Comparison of ENCODE assay signal across 10 cellular contexts in the genomic region with DNA sequence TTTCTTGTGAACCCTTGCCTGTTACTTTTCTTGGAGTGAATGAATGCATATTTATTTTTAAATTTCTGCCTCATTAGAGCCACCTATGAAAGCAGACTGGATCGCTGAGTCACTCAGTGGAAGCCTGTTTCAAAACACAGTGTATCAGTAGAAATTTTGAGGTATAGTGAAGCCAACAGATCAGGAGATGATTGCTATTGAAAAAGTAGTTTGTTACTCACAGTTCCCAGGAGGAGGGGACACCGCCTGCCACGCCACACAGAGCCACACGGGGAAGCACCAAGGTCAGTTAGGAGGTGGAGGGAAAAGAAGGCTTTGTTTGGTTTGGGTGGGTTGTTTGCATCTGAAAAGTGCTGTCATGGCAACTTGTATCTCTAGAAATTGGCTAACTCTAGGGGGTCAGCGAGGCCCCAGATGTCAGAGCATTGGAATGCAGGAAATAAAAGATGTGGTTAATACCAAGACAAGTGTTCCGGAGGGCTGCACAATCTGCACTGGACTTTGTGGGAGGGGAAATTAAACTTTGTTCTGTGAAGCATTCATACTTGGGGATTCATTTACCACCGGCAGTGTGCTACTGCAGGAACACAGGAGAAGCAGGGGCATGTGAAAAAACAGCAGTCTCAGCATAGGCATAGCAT.
DNase-seq lines count a peak whose midpoint lies in the region; TF ChIP-seq lines count a peak whose summit lies in the region.
"Had no signal": no experiment of that assay in that cellular context is flagged by ENCODE, and none has a peak within 500 bp of the region (broad histone marks: within the 10 kb centered on the region; RNA-seq: fewer than 3 reads in every experiment).

No MANE protein-coding gene starts in this region.

- TF ChIP-seq CTCF in fibroblast of mammary gland (conservative IDR thresholded peaks at IDR 0.05; ENCODE audit: control insufficient read depth, insufficient read depth, low read depth, low read length) (peak; percentile 30), neural cell (IDR thresholded peaks at IDR 0.05; ENCODE audit: poor library complexity, severe bottlenecking) (peak; percentile 21)

- no peak for TF ChIP-seq RAD21 in neural cell (conservative IDR thresholded peaks at IDR 0.05)

- no peak overlapping the region for H3K4me3 ChIP-seq in fibroblast of mammary gland (ENCODE audit: control insufficient read depth, low read depth, low read length)
- no peak overlapping the region for H3K4me3 ChIP-seq in neural cell (ENCODE audit: low read length)

- no peaks in the 10 kb centered on the region for H4K20me1 ChIP-seq in neural cell (ENCODE audit: insufficient read depth)

- H3F3A ChIP-seq in neural cell (ENCODE audit: insufficient read depth, low read length, poor library complexity, severe bottlenecking) = no peaks in the 10 kb centered on the region

- DNase-seq in EL (peak; percentile 53), NCI-H226 (peak; percentile 100), fibroblast of mammary gland (ENCODE audit: low read depth) (peak; percentile 77), GM19240 (ENCODE audit: insufficient read length, low spot score) (no peak), midbrain (lab: John Stamatoyannopoulos, UW) (no peak), amniotic stem cell (lab: John Stamatoyannopoulos, UW) (no peak)
- no peak for DNase-seq in activated CD4-positive, alpha-beta T cell treated with anti-CD3 and anti-CD28 coated beads for 1 hour
- DNase-seq: activated CD8-positive, alpha-beta memory T cell treated with anti-CD3 and anti-CD28 coated beads for 24 hours; NCI-H82 had no signal

- H3K27ac ChIP-seq in neural cell (ENCODE audit: low read length) = no peak overlapping the region

- H3K9ac ChIP-seq in neural cell (ENCODE audit: low read length) = no peak overlapping the region

- no peaks in the 10 kb centered on the region for H3K9me2 ChIP-seq in neural cell (ENCODE audit: insufficient read depth, low read length)

- H3K4me2 ChIP-seq in neural cell (ENCODE audit: low read length) = no peak overlapping the region

- H3K27me3 ChIP-seq in neural cell (ENCODE audit: insufficient read depth, low read depth, low read length) = no peaks in the 10 kb centered on the region

- no peaks in the 10 kb centered on the region for H3K9me3 ChIP-seq in neural cell (ENCODE audit: low read length)

- no peaks in the 10 kb centered on the region for H3K79me2 ChIP-seq in neural cell (replicated peaks; ENCODE audit: insufficient read depth, low read length)

- H2AFZ ChIP-seq in neural cell (ENCODE audit: low read depth, low read length) = no peak overlapping the region

- no peaks in the 10 kb centered on the region for H3K36me3 ChIP-seq in neural cell (ENCODE audit: insufficient read depth, low read length)

- no peak for TF ChIP-seq EP300 in neural cell (conservative IDR thresholded peaks at IDR 0.05; ENCODE audit: poor library complexity, severe bottlenecking)

TF ChIP-seq in neural cell, 6 proteins besides CTCF, POLR2A, EP300 and RAD21:
- no peak for TF ChIP-seq EZH2 (IDR thresholded peaks at IDR 0.05; ENCODE audit: borderline replicate concordance, insufficient read depth, low read length, poor library complexity, severe bottlenecking)
- TF ChIP-seq, protein P1, sequence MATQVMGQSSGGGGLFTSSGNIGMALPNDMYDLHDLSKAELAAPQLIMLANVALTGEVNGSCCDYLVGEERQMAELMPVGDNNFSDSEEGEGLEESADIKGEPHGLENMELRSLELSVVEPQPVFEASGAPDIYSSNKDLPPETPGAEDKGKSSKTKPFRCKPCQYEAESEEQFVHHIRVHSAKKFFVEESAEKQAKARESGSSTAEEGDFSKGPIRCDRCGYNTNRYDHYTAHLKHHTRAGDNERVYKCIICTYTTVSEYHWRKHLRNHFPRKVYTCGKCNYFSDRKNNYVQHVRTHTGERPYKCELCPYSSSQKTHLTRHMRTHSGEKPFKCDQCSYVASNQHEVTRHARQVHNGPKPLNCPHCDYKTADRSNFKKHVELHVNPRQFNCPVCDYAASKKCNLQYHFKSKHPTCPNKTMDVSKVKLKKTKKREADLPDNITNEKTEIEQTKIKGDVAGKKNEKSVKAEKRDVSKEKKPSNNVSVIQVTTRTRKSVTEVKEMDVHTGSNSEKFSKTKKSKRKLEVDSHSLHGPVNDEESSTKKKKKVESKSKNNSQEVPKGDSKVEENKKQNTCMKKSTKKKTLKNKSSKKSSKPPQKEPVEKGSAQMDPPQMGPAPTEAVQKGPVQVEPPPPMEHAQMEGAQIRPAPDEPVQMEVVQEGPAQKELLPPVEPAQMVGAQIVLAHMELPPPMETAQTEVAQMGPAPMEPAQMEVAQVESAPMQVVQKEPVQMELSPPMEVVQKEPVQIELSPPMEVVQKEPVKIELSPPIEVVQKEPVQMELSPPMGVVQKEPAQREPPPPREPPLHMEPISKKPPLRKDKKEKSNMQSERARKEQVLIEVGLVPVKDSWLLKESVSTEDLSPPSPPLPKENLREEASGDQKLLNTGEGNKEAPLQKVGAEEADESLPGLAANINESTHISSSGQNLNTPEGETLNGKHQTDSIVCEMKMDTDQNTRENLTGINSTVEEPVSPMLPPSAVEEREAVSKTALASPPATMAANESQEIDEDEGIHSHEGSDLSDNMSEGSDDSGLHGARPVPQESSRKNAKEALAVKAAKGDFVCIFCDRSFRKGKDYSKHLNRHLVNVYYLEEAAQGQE (IDR thresholded peaks at IDR 0.05; ENCODE audit: borderline replicate concordance) = no peak
- no peak for TF ChIP-seq TAF1 (IDR thresholded peaks at IDR 0.05; ENCODE audit: low read depth)

Comparison
In these comparisons a context has a peak if more than half of its experiments do, and no peak if none do; other contexts are left out.
1. DNase-seq: peak in EL (single experiment), NCI-H226 (single experiment) and fibroblast of mammary gland (single experiment); none in GM19240 (single experiment), activated CD4-positive, alpha-beta T cell treated with anti-CD3 and anti-CD28 coated beads for 1 hour (single experiment), midbrain (single experiment) and amniotic stem cell (single experiment).